Comparison of ENCODE assay signal across 1 cellular context in the genomic region with DNA sequence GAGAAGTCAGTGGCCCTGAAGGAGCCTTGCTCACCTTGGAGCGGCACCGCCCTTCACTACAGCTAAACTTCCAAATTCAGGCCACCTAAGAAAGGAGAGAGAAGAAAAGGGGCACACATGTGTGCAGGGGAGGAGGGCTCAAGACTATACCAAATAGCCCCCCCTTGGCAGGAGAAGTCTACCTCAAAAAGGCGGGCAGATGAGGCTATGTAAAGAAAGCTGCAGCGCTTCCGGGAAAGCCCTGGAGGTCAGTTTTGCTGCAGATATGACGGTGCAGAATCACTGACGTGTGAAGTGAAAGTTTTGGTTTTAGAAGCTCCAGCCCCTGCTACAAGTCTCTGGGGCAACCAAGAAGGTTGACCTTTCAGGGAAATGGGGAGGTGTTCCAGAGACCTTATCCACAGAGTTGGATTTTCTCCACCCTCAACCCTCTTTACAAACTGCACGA.
TF ChIP-seq lines count a peak whose summit lies in the region.

No MANE protein-coding gene starts in this region.

TF ChIP-seq in GM12878, 131 proteins besides CTCF, POLR2A, EP300 and RAD21 (continued from another document and continues in another):
- TF ChIP-seq, protein P1, sequence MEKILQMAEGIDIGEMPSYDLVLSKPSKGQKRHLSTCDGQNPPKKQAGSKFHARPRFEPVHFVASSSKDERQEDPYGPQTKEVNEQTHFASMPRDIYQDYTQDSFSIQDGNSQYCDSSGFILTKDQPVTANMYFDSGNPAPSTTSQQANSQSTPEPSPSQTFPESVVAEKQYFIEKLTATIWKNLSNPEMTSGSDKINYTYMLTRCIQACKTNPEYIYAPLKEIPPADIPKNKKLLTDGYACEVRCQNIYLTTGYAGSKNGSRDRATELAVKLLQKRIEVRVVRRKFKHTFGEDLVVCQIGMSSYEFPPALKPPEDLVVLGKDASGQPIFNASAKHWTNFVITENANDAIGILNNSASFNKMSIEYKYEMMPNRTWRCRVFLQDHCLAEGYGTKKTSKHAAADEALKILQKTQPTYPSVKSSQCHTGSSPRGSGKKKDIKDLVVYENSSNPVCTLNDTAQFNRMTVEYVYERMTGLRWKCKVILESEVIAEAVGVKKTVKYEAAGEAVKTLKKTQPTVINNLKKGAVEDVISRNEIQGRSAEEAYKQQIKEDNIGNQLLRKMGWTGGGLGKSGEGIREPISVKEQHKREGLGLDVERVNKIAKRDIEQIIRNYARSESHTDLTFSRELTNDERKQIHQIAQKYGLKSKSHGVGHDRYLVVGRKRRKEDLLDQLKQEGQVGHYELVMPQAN (conservative IDR thresholded peaks at IDR 0.05): no peak
- TF ChIP-seq SMAD5 (IDR thresholded peaks at IDR 0.05; ENCODE audit: low read depth) (no peak), RBBP5 (conservative IDR thresholded peaks at IDR 0.05) (no peak), RFX5 (IDR thresholded peaks at IDR 0.05; ENCODE audit: low read depth, low read length) (no peak), SIN3A (IDR thresholded peaks at IDR 0.05; ENCODE audit: low read depth, low read length) (no peak), TARDBP (IDR thresholded peaks at IDR 0.05; ENCODE audit: borderline replicate concordance) (no peak), ZNF24 (IDR thresholded peaks at IDR 0.05) (no peak), ZNF207 (IDR thresholded peaks at IDR 0.05; ENCODE audit: borderline replicate concordance) (no peak), NFXL1 (IDR thresholded peaks at IDR 0.05; ENCODE audit: borderline replicate concordance) (no peak), CREB1 (IDR thresholded peaks at IDR 0.05; ENCODE audit: low read depth) (no peak), BMI1 (IDR thresholded peaks at IDR 0.05; ENCODE audit: borderline replicate concordance) (no peak), NFYA (IDR thresholded peaks at IDR 0.05; ENCODE audit: borderline replicate concordance, low read depth, low read length) (no peak), MTA2 (IDR thresholded peaks at IDR 0.05; ENCODE audit: low read depth) (peak; percentile 80), MTA3 (IDR thresholded peaks at IDR 0.05; ENCODE audit: borderline replicate concordance, low read length) (no peak), CREM (IDR thresholded peaks at IDR 0.05; ENCODE audit: low read depth) (peak; percentile 93), ESRRA (IDR thresholded peaks at IDR 0.05; ENCODE audit: low read length) (no peak), NFIC (IDR thresholded peaks at IDR 0.05; ENCODE audit: low read depth, low read length) (no peak), ZNF622 (IDR thresholded peaks at IDR 0.05) (no peak), MXI1 (IDR thresholded peaks at IDR 0.05; ENCODE audit: low read depth, low read length) (0 out of 2 replicates have a peak, but pooled peaks have one; percentile 48), HCFC1 (IDR thresholded peaks at IDR 0.05; ENCODE audit: low read length) (no peak), ZZZ3 (IDR thresholded peaks at IDR 0.05; ENCODE audit: control insufficient read depth, insufficient read length, low read depth) (no peak), TCF3 (IDR thresholded peaks at IDR 0.05; ENCODE audit: borderline replicate concordance, insufficient read depth, low read depth, low read length) (0 out of 2 replicates have a peak, but pooled peaks have one; percentile 26), SREBF2 (IDR thresholded peaks at IDR 0.05; ENCODE audit: low read length) (no peak), BRCA1 (IDR thresholded peaks at IDR 0.05; ENCODE audit: low read depth, low read length) (no peak), ETV6 (conservative IDR thresholded peaks at IDR 0.05 in 1 of 2, IDR thresholded peaks at IDR 0.05 in 1 of 2; ENCODE audit: borderline replicate concordance in 1 of 2, low read depth in 1 of 2) (peak in 1 of 2 experiments; percentile 84; a peak in 2 of 4 replicates), HDGF (IDR thresholded peaks at IDR 0.05) (peak; percentile 97), BHLHE40 (IDR thresholded peaks at IDR 0.05; ENCODE audit: borderline replicate concordance in 1 of 2, low read depth in 2 of 2, low read length in 1 of 2) (peak; percentile 68 to 80), POU2F2 (IDR thresholded peaks at IDR 0.05; ENCODE audit: borderline replicate concordance, low read depth, low read length) (peak; percentile 64; the same call in 1 of the 3 replicates), SUPT20H (IDR thresholded peaks at IDR 0.05; ENCODE audit: borderline replicate concordance, control insufficient read depth, low read depth, low read length) (no peak), KLF5 (IDR thresholded peaks at IDR 0.05; ENCODE audit: partially characterized antibody) (no peak), MYC (IDR thresholded peaks at IDR 0.05; ENCODE audit: insufficient read depth, insufficient read length, insufficient replicate concordance, low read length, severe bottlenecking) (no peak), GABPA (IDR thresholded peaks at IDR 0.05; ENCODE audit: low read depth) (no peak), RUNX3 (IDR thresholded peaks at IDR 0.05; ENCODE audit: low read length) (no peak), LARP7 (IDR thresholded peaks at IDR 0.05) (no peak), WRNIP1 (IDR thresholded peaks at IDR 0.05; ENCODE audit: borderline replicate concordance, low read depth, low read length) (no peak), MEF2A (IDR thresholded peaks at IDR 0.05; ENCODE audit: insufficient read depth, low read depth, low read length) (peak; percentile 62; the same call in 1 of the 2 replicates), POLR2AphosphoS2 (IDR thresholded peaks at IDR 0.05; ENCODE audit: low read depth, low read length) (no peak), ZBED1 (IDR thresholded peaks at IDR 0.05; ENCODE audit: borderline replicate concordance) (peak; percentile 83; the same call in 1 of the 2 replicates), SMAD1 (IDR thresholded peaks at IDR 0.05; ENCODE audit: low read depth, partially characterized antibody) (no peak), FOS (IDR thresholded peaks at IDR 0.05; ENCODE audit: borderline replicate concordance, extremely low read depth, insufficient read length) (no peak), CBFB (IDR thresholded peaks at IDR 0.05; ENCODE audit: low read depth) (no peak; the same call in 1 of the 2 replicates)
- TF ChIP-seq, protein P2, sequence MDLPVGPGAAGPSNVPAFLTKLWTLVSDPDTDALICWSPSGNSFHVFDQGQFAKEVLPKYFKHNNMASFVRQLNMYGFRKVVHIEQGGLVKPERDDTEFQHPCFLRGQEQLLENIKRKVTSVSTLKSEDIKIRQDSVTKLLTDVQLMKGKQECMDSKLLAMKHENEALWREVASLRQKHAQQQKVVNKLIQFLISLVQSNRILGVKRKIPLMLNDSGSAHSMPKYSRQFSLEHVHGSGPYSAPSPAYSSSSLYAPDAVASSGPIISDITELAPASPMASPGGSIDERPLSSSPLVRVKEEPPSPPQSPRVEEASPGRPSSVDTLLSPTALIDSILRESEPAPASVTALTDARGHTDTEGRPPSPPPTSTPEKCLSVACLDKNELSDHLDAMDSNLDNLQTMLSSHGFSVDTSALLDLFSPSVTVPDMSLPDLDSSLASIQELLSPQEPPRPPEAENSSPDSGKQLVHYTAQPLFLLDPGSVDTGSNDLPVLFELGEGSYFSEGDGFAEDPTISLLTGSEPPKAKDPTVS (IDR thresholded peaks at IDR 0.05; ENCODE audit: low read depth, low read length): no peak
- TF ChIP-seq, protein P3, sequence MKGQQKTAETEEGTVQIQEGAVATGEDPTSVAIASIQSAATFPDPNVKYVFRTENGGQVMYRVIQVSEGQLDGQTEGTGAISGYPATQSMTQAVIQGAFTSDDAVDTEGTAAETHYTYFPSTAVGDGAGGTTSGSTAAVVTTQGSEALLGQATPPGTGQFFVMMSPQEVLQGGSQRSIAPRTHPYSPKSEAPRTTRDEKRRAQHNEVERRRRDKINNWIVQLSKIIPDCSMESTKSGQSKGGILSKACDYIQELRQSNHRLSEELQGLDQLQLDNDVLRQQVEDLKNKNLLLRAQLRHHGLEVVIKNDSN (IDR thresholded peaks at IDR 0.05; ENCODE audit: borderline replicate concordance, extremely low read length, insufficient read depth, low read depth, low read length): no peak
- TF ChIP-seq, protein P4, sequence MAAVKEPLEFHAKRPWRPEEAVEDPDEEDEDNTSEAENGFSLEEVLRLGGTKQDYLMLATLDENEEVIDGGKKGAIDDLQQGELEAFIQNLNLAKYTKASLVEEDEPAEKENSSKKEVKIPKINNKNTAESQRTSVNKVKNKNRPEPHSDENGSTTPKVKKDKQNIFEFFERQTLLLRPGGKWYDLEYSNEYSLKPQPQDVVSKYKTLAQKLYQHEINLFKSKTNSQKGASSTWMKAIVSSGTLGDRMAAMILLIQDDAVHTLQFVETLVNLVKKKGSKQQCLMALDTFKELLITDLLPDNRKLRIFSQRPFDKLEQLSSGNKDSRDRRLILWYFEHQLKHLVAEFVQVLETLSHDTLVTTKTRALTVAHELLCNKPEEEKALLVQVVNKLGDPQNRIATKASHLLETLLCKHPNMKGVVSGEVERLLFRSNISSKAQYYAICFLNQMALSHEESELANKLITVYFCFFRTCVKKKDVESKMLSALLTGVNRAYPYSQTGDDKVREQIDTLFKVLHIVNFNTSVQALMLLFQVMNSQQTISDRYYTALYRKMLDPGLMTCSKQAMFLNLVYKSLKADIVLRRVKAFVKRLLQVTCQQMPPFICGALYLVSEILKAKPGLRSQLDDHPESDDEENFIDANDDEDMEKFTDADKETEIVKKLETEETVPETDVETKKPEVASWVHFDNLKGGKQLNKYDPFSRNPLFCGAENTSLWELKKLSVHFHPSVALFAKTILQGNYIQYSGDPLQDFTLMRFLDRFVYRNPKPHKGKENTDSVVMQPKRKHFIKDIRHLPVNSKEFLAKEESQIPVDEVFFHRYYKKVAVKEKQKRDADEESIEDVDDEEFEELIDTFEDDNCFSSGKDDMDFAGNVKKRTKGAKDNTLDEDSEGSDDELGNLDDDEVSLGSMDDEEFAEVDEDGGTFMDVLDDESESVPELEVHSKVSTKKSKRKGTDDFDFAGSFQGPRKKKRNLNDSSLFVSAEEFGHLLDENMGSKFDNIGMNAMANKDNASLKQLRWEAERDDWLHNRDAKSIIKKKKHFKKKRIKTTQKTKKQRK (IDR thresholded peaks at IDR 0.05; ENCODE audit: low read depth, low read length): no peak
- TF ChIP-seq, protein P5, sequence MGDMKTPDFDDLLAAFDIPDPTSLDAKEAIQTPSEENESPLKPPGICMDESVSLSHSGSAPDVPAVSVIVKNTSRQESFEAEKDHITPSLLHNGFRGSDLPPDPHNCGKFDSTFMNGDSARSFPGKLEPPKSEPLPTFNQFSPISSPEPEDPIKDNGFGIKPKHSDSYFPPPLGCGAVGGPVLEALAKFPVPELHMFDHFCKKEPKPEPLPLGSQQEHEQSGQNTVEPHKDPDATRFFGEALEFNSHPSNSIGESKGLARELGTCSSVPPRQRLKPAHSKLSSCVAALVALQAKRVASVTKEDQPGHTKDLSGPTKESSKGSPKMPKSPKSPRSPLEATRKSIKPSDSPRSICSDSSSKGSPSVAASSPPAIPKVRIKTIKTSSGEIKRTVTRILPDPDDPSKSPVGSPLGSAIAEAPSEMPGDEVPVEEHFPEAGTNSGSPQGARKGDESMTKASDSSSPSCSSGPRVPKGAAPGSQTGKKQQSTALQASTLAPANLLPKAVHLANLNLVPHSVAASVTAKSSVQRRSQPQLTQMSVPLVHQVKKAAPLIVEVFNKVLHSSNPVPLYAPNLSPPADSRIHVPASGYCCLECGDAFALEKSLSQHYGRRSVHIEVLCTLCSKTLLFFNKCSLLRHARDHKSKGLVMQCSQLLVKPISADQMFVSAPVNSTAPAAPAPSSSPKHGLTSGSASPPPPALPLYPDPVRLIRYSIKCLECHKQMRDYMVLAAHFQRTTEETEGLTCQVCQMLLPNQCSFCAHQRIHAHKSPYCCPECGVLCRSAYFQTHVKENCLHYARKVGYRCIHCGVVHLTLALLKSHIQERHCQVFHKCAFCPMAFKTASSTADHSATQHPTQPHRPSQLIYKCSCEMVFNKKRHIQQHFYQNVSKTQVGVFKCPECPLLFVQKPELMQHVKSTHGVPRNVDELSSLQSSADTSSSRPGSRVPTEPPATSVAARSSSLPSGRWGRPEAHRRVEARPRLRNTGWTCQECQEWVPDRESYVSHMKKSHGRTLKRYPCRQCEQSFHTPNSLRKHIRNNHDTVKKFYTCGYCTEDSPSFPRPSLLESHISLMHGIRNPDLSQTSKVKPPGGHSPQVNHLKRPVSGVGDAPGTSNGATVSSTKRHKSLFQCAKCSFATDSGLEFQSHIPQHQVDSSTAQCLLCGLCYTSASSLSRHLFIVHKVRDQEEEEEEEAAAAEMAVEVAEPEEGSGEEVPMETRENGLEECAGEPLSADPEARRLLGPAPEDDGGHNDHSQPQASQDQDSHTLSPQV (IDR thresholded peaks at IDR 0.05): no peak
- TF ChIP-seq, protein P6, sequence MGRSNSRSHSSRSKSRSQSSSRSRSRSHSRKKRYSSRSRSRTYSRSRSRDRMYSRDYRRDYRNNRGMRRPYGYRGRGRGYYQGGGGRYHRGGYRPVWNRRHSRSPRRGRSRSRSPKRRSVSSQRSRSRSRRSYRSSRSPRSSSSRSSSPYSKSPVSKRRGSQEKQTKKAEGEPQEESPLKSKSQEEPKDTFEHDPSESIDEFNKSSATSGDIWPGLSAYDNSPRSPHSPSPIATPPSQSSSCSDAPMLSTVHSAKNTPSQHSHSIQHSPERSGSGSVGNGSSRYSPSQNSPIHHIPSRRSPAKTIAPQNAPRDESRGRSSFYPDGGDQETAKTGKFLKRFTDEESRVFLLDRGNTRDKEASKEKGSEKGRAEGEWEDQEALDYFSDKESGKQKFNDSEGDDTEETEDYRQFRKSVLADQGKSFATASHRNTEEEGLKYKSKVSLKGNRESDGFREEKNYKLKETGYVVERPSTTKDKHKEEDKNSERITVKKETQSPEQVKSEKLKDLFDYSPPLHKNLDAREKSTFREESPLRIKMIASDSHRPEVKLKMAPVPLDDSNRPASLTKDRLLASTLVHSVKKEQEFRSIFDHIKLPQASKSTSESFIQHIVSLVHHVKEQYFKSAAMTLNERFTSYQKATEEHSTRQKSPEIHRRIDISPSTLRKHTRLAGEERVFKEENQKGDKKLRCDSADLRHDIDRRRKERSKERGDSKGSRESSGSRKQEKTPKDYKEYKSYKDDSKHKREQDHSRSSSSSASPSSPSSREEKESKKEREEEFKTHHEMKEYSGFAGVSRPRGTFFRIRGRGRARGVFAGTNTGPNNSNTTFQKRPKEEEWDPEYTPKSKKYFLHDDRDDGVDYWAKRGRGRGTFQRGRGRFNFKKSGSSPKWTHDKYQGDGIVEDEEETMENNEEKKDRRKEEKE (IDR thresholded peaks at IDR 0.05): no peak
- TF ChIP-seq, protein P7, sequence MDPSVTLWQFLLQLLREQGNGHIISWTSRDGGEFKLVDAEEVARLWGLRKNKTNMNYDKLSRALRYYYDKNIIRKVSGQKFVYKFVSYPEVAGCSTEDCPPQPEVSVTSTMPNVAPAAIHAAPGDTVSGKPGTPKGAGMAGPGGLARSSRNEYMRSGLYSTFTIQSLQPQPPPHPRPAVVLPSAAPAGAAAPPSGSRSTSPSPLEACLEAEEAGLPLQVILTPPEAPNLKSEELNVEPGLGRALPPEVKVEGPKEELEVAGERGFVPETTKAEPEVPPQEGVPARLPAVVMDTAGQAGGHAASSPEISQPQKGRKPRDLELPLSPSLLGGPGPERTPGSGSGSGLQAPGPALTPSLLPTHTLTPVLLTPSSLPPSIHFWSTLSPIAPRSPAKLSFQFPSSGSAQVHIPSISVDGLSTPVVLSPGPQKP (IDR thresholded peaks at IDR 0.05; ENCODE audit: low read depth, low read length): peak; percentile 41; the same call in 1 of the 2 replicates
- TF ChIP-seq, protein P8, sequence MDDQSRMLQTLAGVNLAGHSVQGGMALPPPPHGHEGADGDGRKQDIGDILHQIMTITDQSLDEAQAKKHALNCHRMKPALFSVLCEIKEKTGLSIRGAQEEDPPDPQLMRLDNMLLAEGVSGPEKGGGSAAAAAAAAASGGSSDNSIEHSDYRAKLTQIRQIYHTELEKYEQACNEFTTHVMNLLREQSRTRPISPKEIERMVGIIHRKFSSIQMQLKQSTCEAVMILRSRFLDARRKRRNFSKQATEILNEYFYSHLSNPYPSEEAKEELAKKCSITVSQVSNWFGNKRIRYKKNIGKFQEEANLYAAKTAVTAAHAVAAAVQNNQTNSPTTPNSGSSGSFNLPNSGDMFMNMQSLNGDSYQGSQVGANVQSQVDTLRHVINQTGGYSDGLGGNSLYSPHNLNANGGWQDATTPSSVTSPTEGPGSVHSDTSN (IDR thresholded peaks at IDR 0.05; ENCODE audit: insufficient replicate concordance, low read depth, low read length): no peak
